16 cellular contexts compared by ENCODE assay signal in the genomic region with DNA sequence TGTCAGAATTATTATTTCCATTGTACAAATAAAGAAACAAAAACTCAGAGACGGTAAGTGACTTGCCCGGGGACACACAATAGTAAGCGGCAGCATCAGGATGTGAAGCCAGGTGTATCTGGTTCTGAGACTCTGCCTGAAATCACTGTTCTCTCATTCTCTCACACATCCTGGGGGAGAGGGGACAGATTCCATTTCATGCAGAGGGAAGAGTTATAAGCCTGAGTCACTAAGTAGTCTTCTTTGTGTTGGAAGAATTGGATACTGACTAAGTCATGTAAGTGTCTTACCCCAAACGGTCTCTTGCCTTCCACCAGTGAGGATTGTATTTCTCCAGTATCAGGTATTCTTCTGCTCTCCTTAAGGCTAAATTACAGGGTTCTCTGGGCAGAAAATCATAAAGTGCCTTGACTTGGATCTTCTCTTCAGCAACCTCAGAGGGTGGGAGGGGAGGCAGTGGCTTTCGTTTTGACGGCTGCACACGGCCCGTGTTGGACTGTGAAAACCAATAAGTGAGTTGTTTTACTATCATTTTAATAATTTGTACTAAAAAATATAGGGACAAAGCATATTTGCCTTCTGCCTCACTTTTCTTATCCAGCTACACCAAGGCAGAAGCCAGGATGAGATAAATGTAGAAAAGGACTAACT. TPM values are rescaled to one million over a fixed set of nuclear protein-coding genes. Genes with fewer than 3 reads are reported as not detected.
DNase-seq lines count a peak whose midpoint lies in the region; ATAC-seq, FAIRE-seq and TF ChIP-seq lines count a peak whose summit lies in the region.
"Had no signal": no experiment of that assay in that cellular context is flagged by ENCODE, and none has a peak within 500 bp of the region (broad histone marks: within the 10 kb centered on the region; RNA-seq: fewer than 3 reads in every experiment).

No MANE protein-coding gene starts in this region.

- peak overlapping the region; percentile 80 for H3K4me3 Mint-ChIP-seq in activated naive CD4-positive, alpha-beta T cell treated with anti-CD3 and anti-CD28 coated beads, Interleukin-2, amount 50 U/mL, for 24 hours
- H3K4me3 Mint-ChIP-seq in activated CD8-positive, alpha-beta T cell treated with anti-CD3 and anti-CD28 coated beads for 36 hours = peak overlapping the region; percentile 65
- peak overlapping the region; percentile 97 to 99 (median 99) for H3K4me3 Mint-ChIP-seq in immature natural killer cell
- H3K4me3 Mint-ChIP-seq in activated T-helper 2 cell treated with anti-CD3 and anti-CD28 coated beads, Interferon-gamma antibody, Interleukin-2, Interleukin-4, amounts not matched to agents 10 μg/mL and 5 μg/mL and 100 μg/mL, durations not matched to agents 14 hours and 24 hours and 36 hours (ENCODE audit: low read depth) = no peak overlapping the region

- intact Hi-C loops in activated CD8-positive, alpha-beta T cell treated with anti-CD3 and anti-CD28 coated beads for 36 hours (cut with micrococcal nuclease) = no loop called here
- intact Hi-C loops in activated T-helper 2 cell treated with anti-CD3 and anti-CD28 coated beads, Interferon-gamma antibody, Interleukin-2, Interleukin-4, amounts not matched to agents 10 μg/mL and 5 μg/mL and 100 μg/mL, durations not matched to agents 14 hours and 24 hours and 36 hours (cut with micrococcal nuclease) = no loop called here

- no peaks in the 10 kb centered on the region for H3K27me3 Mint-ChIP-seq in activated naive CD4-positive, alpha-beta T cell treated with anti-CD3 and anti-CD28 coated beads, Interleukin-2, amount 50 U/mL, for 24 hours
- no peaks in the 10 kb centered on the region for H3K27me3 Mint-ChIP-seq in activated CD8-positive, alpha-beta T cell treated with anti-CD3 and anti-CD28 coated beads for 36 hours
- peaks cover 0 to 4% (median 0%) of the 10 kb centered on the region in 3 donors for H3K27me3 Mint-ChIP-seq in immature natural killer cell (ENCODE audit: low read depth in 3 of 3)
- no peaks in the 10 kb centered on the region for H3K27me3 Mint-ChIP-seq in activated T-helper 2 cell treated with anti-CD3 and anti-CD28 coated beads, Interferon-gamma antibody, Interleukin-2, Interleukin-4, amounts not matched to agents 10 μg/mL and 5 μg/mL and 100 μg/mL, durations not matched to agents 14 hours and 24 hours and 36 hours (ENCODE audit: low read depth)

- no peaks in the 10 kb centered on the region for H3K27me3 ChIP-seq in small intestine (ENCODE audit: control insufficient read depth in 2 of 2, insufficient read depth in 2 of 2, low read length in 2 of 2)
- H3K27me3 ChIP-seq: right atrium auricular region had no signal

- H3K9me3 ChIP-seq in small intestine (ENCODE audit: control insufficient read depth, low read depth) = no peaks in the 10 kb centered on the region
- H3K9me3 ChIP-seq: right atrium auricular region had no signal

- TF ChIP-seq CTCF in activated CD8-positive, alpha-beta T cell treated with anti-CD3 and anti-CD28 coated beads for 36 hours (IDR thresholded peaks at IDR 0.05) = no peak

- no peaks in the 10 kb centered on the region for H3K36me3 ChIP-seq in small intestine (ENCODE audit: control insufficient read depth in 2 of 2, insufficient read depth in 2 of 2, low read length in 2 of 2)
- H3K36me3 ChIP-seq: right atrium auricular region had no signal

- 82 to 89% (median 83%) methylated on average over 8 of the region's 8 CpGs for WGBS in small intestine, 3 donors

- POLR2A ChIA-PET in activated CD8-positive, alpha-beta T cell treated with anti-CD3 and anti-CD28 coated beads for 36 hours (lab: Charles Lee) = no interaction called here

- CTCF ChIA-PET in activated CD8-positive, alpha-beta T cell treated with anti-CD3 and anti-CD28 coated beads for 36 hours (lab: Charles Lee) = interaction anchor here (2.5 to 4.0 kb wide), 2 partner anchors 17 to 28 kb away, joined by 16 to 39 read pairs; no protein-coding TSS in a partner anchor

- no peak overlapping the region for H3K27ac ChIP-seq in small intestine (ENCODE audit: low read depth in 1 of 2, low read length in 1 of 2)
- H3K27ac ChIP-seq: HL-60, right atrium auricular region had no signal

- FAIRE-seq in small intestine (lab: Jason Lieb, UNC) = no peak

- peak overlapping the region; percentile 95 for H3K27ac Mint-ChIP-seq in activated naive CD4-positive, alpha-beta T cell treated with anti-CD3 and anti-CD28 coated beads, Interleukin-2, amount 50 U/mL, for 24 hours
- H3K27ac Mint-ChIP-seq in activated CD8-positive, alpha-beta T cell treated with anti-CD3 and anti-CD28 coated beads for 36 hours = peak overlapping the region; percentile 81
- H3K27ac Mint-ChIP-seq in immature natural killer cell = peak overlapping the region; percentile 93 to 97 (median 95)
- H3K27ac Mint-ChIP-seq in activated T-helper 2 cell treated with anti-CD3 and anti-CD28 coated beads, Interferon-gamma antibody, Interleukin-2, Interleukin-4, amounts not matched to agents 10 μg/mL and 5 μg/mL and 100 μg/mL, durations not matched to agents 14 hours and 24 hours and 36 hours = no peak overlapping the region

- H3K36me3 Mint-ChIP-seq in activated naive CD4-positive, alpha-beta T cell treated with anti-CD3 and anti-CD28 coated beads, Interleukin-2, amount 50 U/mL, for 24 hours = peaks cover 18% of the 10 kb centered on the region
- H3K36me3 Mint-ChIP-seq in activated CD8-positive, alpha-beta T cell treated with anti-CD3 and anti-CD28 coated beads for 36 hours (ENCODE audit: low read depth) = peaks cover 36% of the 10 kb centered on the region
- peaks cover 40 to 71% (median 52%) of the 10 kb centered on the region in 3 donors for H3K36me3 Mint-ChIP-seq in immature natural killer cell
- H3K36me3 Mint-ChIP-seq in activated T-helper 2 cell treated with anti-CD3 and anti-CD28 coated beads, Interferon-gamma antibody, Interleukin-2, Interleukin-4, amounts not matched to agents 10 μg/mL and 5 μg/mL and 100 μg/mL, durations not matched to agents 14 hours and 24 hours and 36 hours (ENCODE audit: low read depth) = no peaks in the 10 kb centered on the region

- DNase-seq in activated naive CD4-positive, alpha-beta T cell treated with anti-CD3 and anti-CD28 coated beads, Interleukin-2, amount 50 U/mL, for 16 hours = no peak
- peak; percentile 54 for DNase-seq in activated CD8-positive, alpha-beta T cell treated with anti-CD3 and anti-CD28 coated beads for 36 hours
- DNase-seq in immature natural killer cell (peak; percentile 46 to 53 (median 52)), hepatic stellate cell (ENCODE audit: low spot score) (no peak), small intestine (no peak)
- no peak for DNase-seq in activated T-helper 2 cell treated with anti-CD3 and anti-CD28 coated beads, Interferon-gamma antibody, Interleukin-2, Interleukin-4, amounts not matched to agents 10 μg/mL and 5 μg/mL and 100 μg/mL, durations not matched to agents 14 hours and 24 hours and 36 hours (ENCODE audit: low spot score)
- DNase-seq: activated naive CD4-positive, alpha-beta T cell; AML-193; GDM1; head of caudate nucleus; NCI-H446 treated with DMSO at 0.1 percent for 48 hours; trophoblast cell had no signal

- H3K4me1 Mint-ChIP-seq in activated naive CD4-positive, alpha-beta T cell treated with anti-CD3 and anti-CD28 coated beads, Interleukin-2, amount 50 U/mL, for 24 hours = peaks cover 71% of the 10 kb centered on the region
- H3K4me1 Mint-ChIP-seq in activated CD8-positive, alpha-beta T cell treated with anti-CD3 and anti-CD28 coated beads for 36 hours (ENCODE audit: low read depth) = peaks cover 62% of the 10 kb centered on the region
- H3K4me1 Mint-ChIP-seq in immature natural killer cell = peaks cover 81 to 98% of the 10 kb centered on the region in 2 donors
- H3K4me1 Mint-ChIP-seq in activated T-helper 2 cell treated with anti-CD3 and anti-CD28 coated beads, Interferon-gamma antibody, Interleukin-2, Interleukin-4, amounts not matched to agents 10 μg/mL and 5 μg/mL and 100 μg/mL, durations not matched to agents 14 hours and 24 hours and 36 hours (ENCODE audit: low read depth) = peaks cover 6% of the 10 kb centered on the region

- ATAC-seq in activated CD8-positive, alpha-beta T cell treated with anti-CD3 and anti-CD28 coated beads for 36 hours = peak; percentile 58
- no peak for ATAC-seq in GM18519 (IDR thresholded peaks at IDR 0.05; ENCODE audit: low FRiP score, unreplicated experiment)

- H3K9me3 Mint-ChIP-seq in activated naive CD4-positive, alpha-beta T cell treated with anti-CD3 and anti-CD28 coated beads, Interleukin-2, amount 50 U/mL, for 24 hours = no peaks in the 10 kb centered on the region
- H3K9me3 Mint-ChIP-seq in activated CD8-positive, alpha-beta T cell treated with anti-CD3 and anti-CD28 coated beads for 36 hours = no peaks in the 10 kb centered on the region
- H3K9me3 Mint-ChIP-seq in immature natural killer cell = no peaks in the 10 kb centered on the region
- no peaks in the 10 kb centered on the region for H3K9me3 Mint-ChIP-seq in activated T-helper 2 cell treated with anti-CD3 and anti-CD28 coated beads, Interferon-gamma antibody, Interleukin-2, Interleukin-4, amounts not matched to agents 10 μg/mL and 5 μg/mL and 100 μg/mL, durations not matched to agents 14 hours and 24 hours and 36 hours

- no peaks in the 10 kb centered on the region for H3K4me1 ChIP-seq in small intestine (ENCODE audit: control insufficient read depth in 2 of 2, insufficient read depth in 1 of 2, low read depth in 1 of 2, low read length in 1 of 2)
- H3K4me1 ChIP-seq: right atrium auricular region had no signal

- H3K4me3 ChIP-seq in small intestine (ENCODE audit: low read depth in 1 of 2, low read length in 2 of 2) = no peak overlapping the region
- H3K4me3 ChIP-seq: right atrium auricular region had no signal

RNA-seq across cellular contexts. Expression of gene TXK, which starts 21.9 kb away (rescaled TPM):
- 10 to 100 TPM; 20.6 to 23.5 TPM for total RNA-seq in activated CD8-positive, alpha-beta T cell treated with anti-CD3 and anti-CD28 coated beads for 36 hours
- polyA plus RNA-seq in immature natural killer cell (100 to 1,000 TPM; 176 to 314 (median 243) TPM), small intestine (1 to 10 TPM in 1 of 3 donors, under 1 TPM in 2; 0.54 to 1.1 (median 0.97) TPM)
- total RNA-seq in activated T-helper 2 cell treated with anti-CD3 and anti-CD28 coated beads, Interferon-gamma antibody, Interleukin-2, Interleukin-4, amounts not matched to agents 10 μg/mL and 5 μg/mL and 100 μg/mL, durations not matched to agents 14 hours and 24 hours and 36 hours = 0.76 and 1.8 TPM in 2 replicates

Comparison
In these comparisons a context has a peak if more than half of its experiments do, and no peak if none do; other contexts are left out.
1. DNase-seq: peak in activated CD8-positive, alpha-beta T cell treated with anti-CD3 and anti-CD28 coated beads for 36 hours (single experiment) and immature natural killer cell (3 of 3); none in activated naive CD4-positive, alpha-beta T cell treated with anti-CD3 and anti-CD28 coated beads, Interleukin-2, amount 50 U/mL, for 16 hours (single experiment), hepatic stellate cell (single experiment), activated T-helper 2 cell treated with anti-CD3 and anti-CD28 coated beads, Interferon-gamma antibody, Interleukin-2, Interleukin-4, amounts not matched to agents 10 μg/mL and 5 μg/mL and 100 μg/mL, durations not matched to agents 14 hours and 24 hours and 36 hours (single experiment) and small intestine (single experiment).